ENCODE assay signal across 8 cellular contexts in the genomic region with DNA sequence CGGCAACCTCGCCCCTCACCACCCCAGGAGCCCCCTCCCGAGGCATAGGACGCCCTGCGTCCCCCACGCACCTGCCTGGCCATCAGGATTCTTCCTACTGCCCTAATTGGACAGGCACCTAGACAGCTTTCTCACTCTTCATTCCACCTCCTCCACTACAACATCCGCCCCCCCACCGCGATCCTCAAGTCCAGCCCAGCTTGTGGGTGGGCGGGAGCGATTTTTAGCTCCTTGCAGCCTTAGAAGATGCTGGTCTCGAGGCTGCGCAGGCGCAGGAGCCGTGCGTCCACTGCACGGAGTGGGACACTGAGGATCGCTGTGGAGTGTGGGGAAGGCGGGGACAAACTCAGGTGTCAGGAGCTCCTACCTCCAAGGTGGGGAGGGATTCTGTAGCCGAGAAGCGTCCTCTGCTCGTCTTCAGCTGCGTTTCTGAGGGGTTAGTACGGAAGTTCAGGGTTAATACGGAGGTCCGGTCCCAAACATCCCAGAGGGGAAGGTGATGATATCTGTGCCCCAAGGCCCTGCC. TPM values are rescaled to one million over a fixed set of nuclear protein-coding genes. Genes with fewer than 3 reads are reported as not detected.
DNase-seq lines count a peak whose midpoint lies in the region; ATAC-seq and TF ChIP-seq lines count a peak whose summit lies in the region.

A gene (minus strand): TSS at position 162 of the 526 bp plus-strand sequence. CDS start 4,600 bp downstream, outside the sequence.

- H3K9ac ChIP-seq in endodermal cell (ENCODE audit: extremely low read depth, low read length, poor library complexity, severe bottlenecking): no peak within 1 kb of the TSS

- H3K4me3 ChIP-seq in GM12875 (ENCODE audit: low read depth, low read length) (peak within 1 kb of the TSS; percentile 24), endodermal cell (ENCODE audit: low read length) (peak within 1 kb of the TSS; percentile 71), psoas muscle (peak within 1 kb of the TSS; percentile 56)

- H3K4me1 Mint-ChIP-seq in endodermal cell: peaks cover 4% of the 10 kb centered on the region

- 12 to 23% methylated on average over 13 to 26 of the region's 26 CpGs for whole genome bisulfite sequencing in endodermal cell (ENCODE audit: insufficient coverage in 1 of 2, insufficient read length in 1 of 2), 2 experiments
- WGBS in psoas muscle, 3 donors: 4 to 5% (median 4%) methylated on average over 26 of the region's 26 CpGs

- ATAC-seq in psoas muscle (no peak), GM21360 (IDR thresholded peaks at IDR 0.05; ENCODE audit: unreplicated experiment) (no peak), HG03469 (IDR thresholded peaks at IDR 0.05; ENCODE audit: unreplicated experiment) (no peak)

- H3K27me3 Mint-ChIP-seq in endodermal cell (ENCODE audit: insufficient read depth): peaks cover 90% of the 10 kb centered on the region

- H3K27ac ChIP-seq in endodermal cell (ENCODE audit: low read depth, low read length) (no peak within 1 kb of the TSS), psoas muscle (no peak within 1 kb of the TSS)

- H3K4me1 ChIP-seq in endodermal cell (ENCODE audit: control insufficient read depth, insufficient read depth, low read length) (no peaks in the 10 kb centered on the region), psoas muscle (no peaks in the 10 kb centered on the region)

- H3K27ac Mint-ChIP-seq in endodermal cell: no peak within 1 kb of the TSS

- no peaks in the 10 kb centered on the region for H3K36me3 Mint-ChIP-seq in endodermal cell (ENCODE audit: low read depth)

- H3K27me3 ChIP-seq in endodermal cell (ENCODE audit: control insufficient read depth, insufficient read depth, low read length, poor library complexity, severe bottlenecking): peaks cover 79% of the 10 kb centered on the region
- H3K27me3 ChIP-seq in psoas muscle (ENCODE audit: insufficient read depth in 3 of 3, low read length in 2 of 3): peaks cover 0 to 95% (median 56%) of the 10 kb centered on the region in 3 donors

- H3K9me3 ChIP-seq in endodermal cell (ENCODE audit: control insufficient read depth, low read length) (no peaks in the 10 kb centered on the region), psoas muscle (no peaks in the 10 kb centered on the region)

- peak; percentile 20 for DNase-seq in NCI-H774 (lab: John Stamatoyannopoulos, UW)
- peak; percentile 76 for DNase-seq in endodermal cell
- peak in 1 of 2 donors; percentile 12 for DNase-seq in psoas muscle
- DNase-seq in 8988T: no peak
- DNase-seq in GM19238 (ENCODE audit: insufficient read length, low spot score): no peak

- intact Hi-C loops in psoas muscle (cut with DNase I): no loop called here

- no peaks in the 10 kb centered on the region for H3K9me3 Mint-ChIP-seq in endodermal cell

- TF ChIP-seq CTCF in GM12875 (IDR thresholded peaks at IDR 0.05; ENCODE audit: borderline replicate concordance, insufficient read depth, low read depth, low read length) (no peak), endodermal cell (conservative IDR thresholded peaks at IDR 0.05) (no peak), psoas muscle (IDR thresholded peaks at IDR 0.05) (no peak)

- peak within 1 kb of the TSS; percentile 52 for H3K4me3 Mint-ChIP-seq in endodermal cell

- no peaks in the 10 kb centered on the region for H3K36me3 ChIP-seq in endodermal cell (ENCODE audit: control insufficient read depth, insufficient read depth, low read length)
- H3K36me3 ChIP-seq in psoas muscle (ENCODE audit: insufficient read depth in 1 of 2, low read depth in 1 of 2): no peaks in the 10 kb centered on the region

RNA-seq across cellular contexts. Expression of the gene that starts here (rescaled TPM):
- total RNA-seq in endodermal cell (1 to 10 TPM in 1 of 2 donors, under 1 TPM in 1; 0.68 to 1.7 TPM), psoas muscle (not detected)
- 0.85 TPM for polyA plus RNA-seq in endodermal cell (2013, experiment 1 of 2)
- polyA plus RNA-seq in endodermal cell (2013, experiment 2 of 2): 0.25 TPM
- polyA plus RNA-seq in psoas muscle: under 1 TPM in 1 of 3 donors, not detected in 2; 0.05 TPM

Comparison
In these comparisons a context has a peak if more than half of its experiments do, and no peak if none do; other contexts are left out.
1. DNase-seq: peak in NCI-H774 (single experiment) and endodermal cell (single experiment); none in 8988T (single experiment) and GM19238 (single experiment).
2. Peak in every context shown above with its lines, with median percentiles within 50 percentile points of each other: H3K4me3 ChIP-seq.